In the genomic region with DNA sequence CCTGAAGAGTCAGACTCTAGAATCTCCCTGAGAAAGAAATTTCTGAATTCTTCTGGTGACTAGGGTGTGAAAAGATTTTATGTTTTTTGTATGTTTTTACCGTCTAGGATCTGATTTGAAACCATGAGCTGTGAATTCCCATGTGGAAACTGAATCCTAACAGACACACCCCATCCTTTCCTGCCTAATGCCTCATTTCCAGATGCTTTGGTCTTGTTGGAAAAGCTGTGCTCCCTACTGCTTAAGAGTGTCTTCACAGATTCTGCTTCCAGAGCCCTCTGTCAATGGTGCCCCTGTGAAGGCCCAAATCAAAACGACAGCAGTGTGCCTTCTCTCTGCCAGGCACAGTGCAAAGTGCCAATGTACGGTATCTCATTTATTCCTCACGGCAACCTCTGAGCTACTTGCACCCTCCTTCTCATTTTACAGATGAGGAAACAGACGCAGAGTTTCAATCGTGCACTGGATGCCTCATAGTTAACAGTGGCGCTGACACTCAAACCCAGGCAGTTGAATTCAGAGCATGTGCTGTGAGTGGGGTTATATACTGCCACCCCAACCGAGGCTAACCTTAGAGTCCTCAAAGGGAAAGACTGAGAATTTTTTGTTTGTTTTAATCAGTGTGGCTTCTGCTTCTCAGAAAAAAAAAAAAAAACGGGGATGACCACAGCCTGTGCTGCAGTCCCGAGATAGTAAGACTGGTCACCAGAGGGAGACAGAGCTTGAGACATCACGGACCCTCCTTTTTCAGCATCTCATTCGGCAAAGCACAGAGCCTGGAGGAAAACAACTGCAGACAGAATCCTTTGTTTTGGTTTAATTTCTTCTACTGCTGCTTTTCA, we compare ENCODE assay signal across 8 cellular contexts.
DNase-seq lines count a peak whose midpoint lies in the region; ATAC-seq and TF ChIP-seq lines count a peak whose summit lies in the region.

No MANE protein-coding gene starts in this region.

- H4K91ac ChIP-seq in H9 (ENCODE audit: insufficient read length, low read depth, low read length): no peak overlapping the region

- peak; percentile 50 for DNase-seq in Calu3
- peak; percentile 73 for DNase-seq in H9
- peak; percentile 54 for DNase-seq in PC-3
- DNase-seq in erythroblast (lab: John Stamatoyannopoulos, UW): peak; percentile 39 to 50
- no peak for DNase-seq in NCI-H774 (lab: John Stamatoyannopoulos, UW)
- no peak for DNase-seq in activated CD4-positive, alpha-beta T cell treated with anti-CD3 and anti-CD28 coated beads for 4 hours

- H3K4me1 Mint-ChIP-seq in Calu3 (ENCODE audit: low read depth, unreplicated experiment) (no peaks in the 10 kb centered on the region), H9 (peaks cover 25 to 29% of the 10 kb centered on the region in 2 experiments), nephron (peaks cover 34% of the 10 kb centered on the region)

- no peaks in the 10 kb centered on the region for H3F3A ChIP-seq in PC-3 (ENCODE audit: low read length, unreplicated experiment)

- no peak overlapping the region for H3K4me3 Mint-ChIP-seq in Calu3 (ENCODE audit: low read depth, unreplicated experiment)
- H3K4me3 Mint-ChIP-seq in H9: no peak overlapping the region
- H3K4me3 Mint-ChIP-seq in nephron: peak overlapping the region in 1 of 3 experiments; percentile 48

- H3K36me3 Mint-ChIP-seq in Calu3 (ENCODE audit: insufficient read depth, unreplicated experiment) (no peaks in the 10 kb centered on the region), H9 (ENCODE audit: insufficient read depth in 1 of 3, low read depth in 3 of 3) (no peaks in the 10 kb centered on the region), nephron (ENCODE audit: low read depth) (no peaks in the 10 kb centered on the region)

- H3K27me3 Mint-ChIP-seq in Calu3 (ENCODE audit: unreplicated experiment): no peaks in the 10 kb centered on the region
- H3K27me3 Mint-ChIP-seq in H9 (ENCODE audit: low read depth): no peaks in the 10 kb centered on the region
- H3K27me3 Mint-ChIP-seq in nephron (ENCODE audit: low read depth): peaks cover 3% of the 10 kb centered on the region

- TF ChIP-seq POLR2A in erythroblast (IDR thresholded peaks at IDR 0.05; ENCODE audit: low read length): no peak

- intact Hi-C loops in Calu3 (cut with micrococcal nuclease; ENCODE audit: unreplicated experiment) (loop anchor here (1.0 to 5.0 kb wide), 4 partner anchors 587 to 1166 kb away; partner anchors contain the start of gene PRDM6), PC-3 (cut with micrococcal nuclease) (loop anchor here (5.0 kb wide), 1 partner anchor 867 kb away; no protein-coding TSS in a partner anchor)

- no peak overlapping the region for H2BK120ac ChIP-seq in H9 (ENCODE audit: low read depth, low read length, poor library complexity, severe bottlenecking)

- H3K4me3 ChIP-seq in PC-3 (ENCODE audit: low read length): no peak overlapping the region

- no peak overlapping the region for H2AK5ac ChIP-seq in H9 (ENCODE audit: insufficient read length, low read length)

- H3K36me3 ChIP-seq in PC-3 (ENCODE audit: low read depth, low read length): no peaks in the 10 kb centered on the region

- no peaks in the 10 kb centered on the region for H4K20me1 ChIP-seq in H9 (ENCODE audit: control insufficient read depth, insufficient read depth, insufficient read length)
- no peaks in the 10 kb centered on the region for H4K20me1 ChIP-seq in PC-3 (ENCODE audit: low read length)

- ATAC-seq in PC-3 (peak; percentile 76; the same call in 1 of the 2 replicates), GM19397 (IDR thresholded peaks at IDR 0.05; ENCODE audit: unreplicated experiment) (no peak)

- BruUV-seq in Calu3 (replicated peaks; lab: Mats Ljungman, UMichigan): no TSS peak
- no TSS peak for BruUV-seq in PC-3 (replicated peaks; lab: Mats Ljungman, UMichigan)

- no peak overlapping the region for H3K23ac ChIP-seq in H9 (ENCODE audit: insufficient read length, low read depth, low read length)

- no peak overlapping the region for H3K27ac Mint-ChIP-seq in Calu3 (ENCODE audit: unreplicated experiment)
- peak overlapping the region in 2 of 3 experiments; percentile 7 to 18; a peak in 2 of 7 replicates for H3K27ac Mint-ChIP-seq in H9
- H3K27ac Mint-ChIP-seq in nephron: peak overlapping the region; percentile 85 to 96 (median 88)

- no peak overlapping the region for H2BK5ac ChIP-seq in H9 (ENCODE audit: insufficient read length, low read length)

- H2BK15ac ChIP-seq in H9 (ENCODE audit: low read depth, low read length): no peak overlapping the region

- H3K4ac ChIP-seq in H9 (ENCODE audit: low read depth, low read length): no peak overlapping the region

- H2AFZ ChIP-seq in H9 (ENCODE audit: low read length) (peak overlapping the region; percentile 91), PC-3 (ENCODE audit: low read length) (0 out of 2 replicates have a peak overlapping the region, but pooled peaks have one; percentile 49)

- H3K27me3 ChIP-seq in H9 (ENCODE audit: insufficient read depth, low read length) (no peaks in the 10 kb centered on the region), PC-3 (ENCODE audit: low read length) (no peaks in the 10 kb centered on the region)

- H3K4me2 ChIP-seq in H9 (ENCODE audit: insufficient read depth, insufficient read length, low read length) (no peak overlapping the region), PC-3 (ENCODE audit: low read length) (peak overlapping the region; percentile 45; the same call in 1 of the 2 replicates)

- H3K4me1 ChIP-seq in H9 (ENCODE audit: insufficient read depth, low read length) (no peaks in the 10 kb centered on the region), PC-3 (ENCODE audit: insufficient read depth, low read length) (no peaks in the 10 kb centered on the region)

- no peak overlapping the region for H2BK12ac ChIP-seq in H9 (ENCODE audit: insufficient read length, low read depth, low read length)

- no CpG with 5 or more reads among the region's 12 CpGs for WGBS in H9 (ENCODE audit: extremely low coverage, insufficient read length, low lambda C conversion rate)

- H2BK20ac ChIP-seq in H9 (ENCODE audit: low read depth, low read length, poor library complexity, severe bottlenecking): no peak overlapping the region

- no peaks in the 10 kb centered on the region for H3K9me2 ChIP-seq in PC-3 (replicated peaks; ENCODE audit: low read length)

- H3K27ac ChIP-seq in H9 (ENCODE audit: insufficient read length, low read depth, low read length) (no peak overlapping the region), PC-3 (ENCODE audit: low read length) (no peak overlapping the region)

- no peaks in the 10 kb centered on the region for H3K79me1 ChIP-seq in H9 (ENCODE audit: insufficient read depth, low read depth, low read length, poor library complexity, severe bottlenecking)

- H3K18ac ChIP-seq in H9 (ENCODE audit: insufficient read length, low read depth, low read length): no peak overlapping the region

- H3K9ac ChIP-seq in H9 (ENCODE audit: extremely low read depth, insufficient read length, low read length) (no peak overlapping the region), PC-3 (ENCODE audit: low read length) (no peak overlapping the region)

- H3K56ac ChIP-seq in H9 (ENCODE audit: insufficient read length, low read depth, low read length): no peak overlapping the region

- POLR2A ChIA-PET in PC-3 (lab: Charles Lee; ENCODE audit: unreplicated experiment): no interaction called here

- H3K23me2 ChIP-seq in H9 (ENCODE audit: insufficient read length, low read depth, low read length, poor library complexity, severe bottlenecking): no peaks in the 10 kb centered on the region

- TF ChIP-seq CTCF in Calu3 (IDR thresholded peaks at IDR 0.05; ENCODE audit: unreplicated experiment) (peak; percentile 40), H9 (conservative IDR thresholded peaks at IDR 0.05) (peak; percentile 81), PC-3 (conservative IDR thresholded peaks at IDR 0.05; ENCODE audit: low read depth, low read length) (peak; percentile 62), nephron (IDR thresholded peaks at IDR 0.05; ENCODE audit: unreplicated experiment in 3 of 3) (peak; percentile 64 to 70 (median 69))

- H3K9me3 ChIP-seq in H9 (ENCODE audit: control insufficient read depth, low read depth, low read length): no peaks in the 10 kb centered on the region
- H3K9me3 ChIP-seq in PC-3 (ENCODE audit: low read length): no peaks in the 10 kb centered on the region

- H3K79me2 ChIP-seq in H9 (ENCODE audit: insufficient read depth, low read length) (no peaks in the 10 kb centered on the region), PC-3 (ENCODE audit: low read length) (no peaks in the 10 kb centered on the region)

- H3K9me3 Mint-ChIP-seq in Calu3 (ENCODE audit: low read depth, unreplicated experiment) (no peaks in the 10 kb centered on the region), H9 (no peaks in the 10 kb centered on the region), nephron (no peaks in the 10 kb centered on the region)

- CTCF ChIA-PET in Calu3 (lab: Charles Lee): interaction anchor here (0.6 to 1.1 kb wide), 5 partner anchors 16 to 521 kb away, joined by 3 to 6 read pairs (median 4); no protein-coding TSS in a partner anchor
- CTCF ChIA-PET in PC-3 (lab: Charles Lee): interaction anchor here (0.7 kb wide), 1 partner anchor 1035 kb away, joined by 7 read pairs; no protein-coding TSS in a partner anchor

- H3K14ac ChIP-seq in H9 (ENCODE audit: insufficient read depth, low read length): no peak overlapping the region

- H3T11ph ChIP-seq in H9 (ENCODE audit: low read length): no peak overlapping the region

- H4K8ac ChIP-seq in H9 (replicated peaks; ENCODE audit: insufficient read length, low read depth, low read length): no peak overlapping the region

- H4K5ac ChIP-seq in H9 (ENCODE audit: insufficient read length, low read depth, low read length): no peak overlapping the region

Comparison
In these comparisons a context has a peak if more than half of its experiments do, and no peak if none do; other contexts are left out.
1. DNase-seq: peak in Calu3 (single experiment), H9 (single experiment), PC-3 (single experiment) and erythroblast (2 of 2); none in NCI-H774 (single experiment) and activated CD4-positive, alpha-beta T cell treated with anti-CD3 and anti-CD28 coated beads for 4 hours (0 of 2).
2. Peak in every context shown above with its lines, with median percentiles within 50 percentile points of each other: CTCF ChIP-seq.